In genomic region chr17:58224315-58224714, GRCh38 we compare ENCODE assay signal across 14 cellular contexts. TPM values are rescaled to one million over a fixed set of nuclear protein-coding genes. Genes with fewer than 3 reads are reported as not detected.
DNase-seq lines count a peak whose midpoint lies in the region; TF ChIP-seq lines count a peak whose summit lies in the region.
"Had no signal": no experiment of that assay in that cellular context is flagged by ENCODE, and none has a peak within 500 bp of the region (broad histone marks: within the 10 kb centered on the region; RNA-seq: fewer than 3 reads in every experiment).

No MANE protein-coding gene starts in this region.

- no TSS peak for BruUV-seq in mammary epithelial cell (replicated peaks; lab: Mats Ljungman, UMichigan)

- H4K20me1 ChIP-seq in mammary epithelial cell (ENCODE audit: insufficient read depth, low read length): no peaks in the 10 kb centered on the region

- H3K9ac ChIP-seq in mammary epithelial cell (ENCODE audit: insufficient read depth, low read length): no peak overlapping the region

- H3K4me1 ChIP-seq in mammary epithelial cell (ENCODE audit: insufficient read depth, low read length): peaks cover 15% of the 10 kb centered on the region

- dilution Hi-C loops in mammary epithelial cell (cut with HindIII; ENCODE audit: low sequenced_read_pairs): no loop called here

- intact Hi-C loops in mammary epithelial cell (cut with micrococcal nuclease): no loop called here

- H3K27me3 ChIP-seq in mammary epithelial cell (ENCODE audit: insufficient read depth, low read length): no peaks in the 10 kb centered on the region

- H3K4me3 ChIP-seq in mammary epithelial cell (replicated peaks in 1 of 3; ENCODE audit: insufficient read depth in 1 of 3, low read depth in 2 of 3, low read length in 3 of 3) (no peak overlapping the region), skeletal muscle cell (ENCODE audit: low read depth, low read length) (no peak overlapping the region)

- H3K9me3 ChIP-seq in mammary epithelial cell (replicated peaks; ENCODE audit: insufficient read depth, low read length): no peaks in the 10 kb centered on the region

- H3K4me2 ChIP-seq in mammary epithelial cell (ENCODE audit: insufficient read depth, low read depth, low read length): peak overlapping the region; percentile 43

- CTCF ChIA-PET in mammary epithelial cell (lab: Charles Lee; ENCODE audit: low non-redundant PET): interaction anchor here (0.6 kb wide), 1 partner anchor 8 kb away, joined by 3 read pairs; no protein-coding TSS in a partner anchor

- no peak overlapping the region for H2AFZ ChIP-seq in mammary epithelial cell (ENCODE audit: low read depth, low read length)

- WGBS in mammary epithelial cell (ENCODE audit: low coverage, missing lambda C conversion rate): 67% methylated on average over 1 of the region's 1 CpG

- DNase-seq in SIG-M5 treated with dmso at 0.1 percent for 504 hours (lab: John Stamatoyannopoulos, UW; ENCODE audit: unreplicated experiment): peak; percentile 60
- no peak for DNase-seq in SIG-M5 (lab: John Stamatoyannopoulos, UW)
- peak; percentile 58 for DNase-seq in MV-4-11 (lab: John Stamatoyannopoulos, UW)
- DNase-seq in mammary epithelial cell: peak; percentile 43
- DNase-seq in skeletal muscle cell (ENCODE audit: low read depth): peak; percentile 34
- DNase-seq in COR-L47 (lab: John Stamatoyannopoulos, UW): no peak
- no peak for DNase-seq in NCI-H1436 (lab: John Stamatoyannopoulos, UW)
- DNase-seq in activated effector memory CD4-positive, alpha-beta T cell treated with anti-CD3 and anti-CD28 coated beads, Interleukin-2, amount 50 U/mL, for 16 hours: no peak
- DNase-seq: 8988T; activated CD8-positive, alpha-beta memory T cell treated with anti-CD3 and anti-CD28 coated beads for 24 hours; caudate nucleus had no signal

- no peaks in the 10 kb centered on the region for H3K36me3 ChIP-seq in mammary epithelial cell (ENCODE audit: insufficient read depth, low read length)

- no peak overlapping the region for H3K27ac ChIP-seq in mammary epithelial cell (ENCODE audit: insufficient read depth, low read depth, low read length)

- no peak for TF ChIP-seq CTCF in mammary epithelial cell (conservative IDR thresholded peaks at IDR 0.05 in 1 of 2, IDR thresholded peaks at IDR 0.05 in 1 of 2; ENCODE audit: extremely low read depth in 1 of 2, insufficient read depth in 1 of 2, low read depth in 1 of 2, low read length in 2 of 2)

- in situ Hi-C loops in mammary epithelial cell (cut with MboI; ENCODE audit: low sequenced_read_pairs in 2 of 2): no loop called here

- H3K79me2 ChIP-seq in mammary epithelial cell (ENCODE audit: insufficient read depth, low read length): no peaks in the 10 kb centered on the region

RNA-seq across cellular contexts. Expression of gene MKS1, which starts 5.3 kb away (rescaled TPM):
- total RNA-seq in mammary epithelial cell: 10 to 100 TPM; 17.5 to 24.0 TPM
- 11.4 TPM for polyA plus RNA-seq in mammary epithelial cell
- 30.9 TPM for polyA minus RNA-seq in mammary epithelial cell

RNA-seq across cellular contexts. Expression of gene LPO, which starts 14.1 kb away (rescaled TPM):
- not detected for total RNA-seq in mammary epithelial cell
- not detected for polyA plus RNA-seq in mammary epithelial cell
- not detected for polyA minus RNA-seq in mammary epithelial cell
- total RNA-seq: frontal cortex, posterior vena cava had no signal

RNA-seq across cellular contexts. Expression of gene EPX, which starts 31.8 kb away (rescaled TPM):
- total RNA-seq in mammary epithelial cell: not detected
- not detected for polyA plus RNA-seq in mammary epithelial cell
- not detected for polyA minus RNA-seq in mammary epithelial cell
- total RNA-seq: frontal cortex, lower leg skin, posterior vena cava had no signal

RNA-seq across cellular contexts. Expression of gene MPO, which starts 56.4 kb away (rescaled TPM):
- total RNA-seq in mammary epithelial cell: not detected
- not detected for polyA plus RNA-seq in mammary epithelial cell
- not detected for polyA minus RNA-seq in mammary epithelial cell

RNA-seq across cellular contexts. Expression of gene OR4D2, which starts 57.5 kb away (rescaled TPM):
- total RNA-seq in mammary epithelial cell: not detected
- not detected for polyA plus RNA-seq in mammary epithelial cell
- polyA minus RNA-seq in mammary epithelial cell: 2.1 TPM
- total RNA-seq: frontal cortex, lower leg skin, posterior vena cava had no signal

Comparison
In these comparisons a context has a peak if more than half of its experiments do, and no peak if none do; other contexts are left out.
1. DNase-seq: peak in SIG-M5 treated with dmso at 0.1 percent for 504 hours (single experiment), MV-4-11 (single experiment), mammary epithelial cell (single experiment) and skeletal muscle cell (single experiment); none in SIG-M5 (single experiment), COR-L47 (single experiment), NCI-H1436 (single experiment) and activated effector memory CD4-positive, alpha-beta T cell treated with anti-CD3 and anti-CD28 coated beads, Interleukin-2, amount 50 U/mL, for 16 hours (single experiment).